20 cellular contexts compared by ENCODE assay signal in the genomic region with DNA sequence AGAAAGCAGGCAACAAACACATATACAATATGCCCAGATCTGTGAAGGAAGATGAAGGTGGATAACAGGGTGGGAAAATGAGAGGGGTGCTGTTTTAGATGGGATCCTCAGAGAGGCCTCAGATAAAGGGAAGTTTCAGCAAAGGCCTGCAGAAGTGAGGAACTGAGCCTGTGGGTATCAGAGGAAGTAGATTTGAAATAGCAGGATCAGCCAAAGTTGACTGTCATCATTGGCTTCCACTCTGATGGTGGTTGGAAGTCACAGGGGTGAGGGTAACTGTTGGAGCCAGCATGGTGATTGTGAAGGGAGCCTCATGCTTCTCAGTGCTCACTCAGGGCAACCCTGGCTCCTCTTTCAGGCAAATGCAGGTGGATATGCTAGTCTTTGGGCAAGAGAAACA.
"Had no signal": no experiment of that assay in that cellular context is flagged by ENCODE, and none has a peak within 500 bp of the region (broad histone marks: within the 10 kb centered on the region; RNA-seq: fewer than 3 reads in every experiment).

No MANE protein-coding gene starts in this region.

- H3K27ac ChIP-seq: body of pancreas, coronary artery, esophagus squamous epithelium, prostate gland, testis had no signal

- H3K36me3 Mint-ChIP-seq: activated naive CD8-positive, alpha-beta T cell had no signal

- H3K9me3 Mint-ChIP-seq: stimulated activated naive CD8-positive, alpha-beta T cell treated with anti-CD3 and anti-CD28 coated beads, Interleukin-15, amount 100 ng/mL, for 72 hours; T-helper 1 cell treated with Interleukin-12 subunit alpha and Interleukin-12 subunit beta and Interleukin-4 antibody, amounts not matched to agents 30 μg/mL and 1 μg/mL, for 36 hours had no signal

- H3K9me3 ChIP-seq: body of pancreas, esophagus squamous epithelium, prostate gland, testis, upper lobe of left lung had no signal

- H3K4me1 ChIP-seq: esophagus squamous epithelium, prostate gland had no signal

- H3K27me3 ChIP-seq: body of pancreas, esophagus squamous epithelium, testis, upper lobe of left lung had no signal

- DNase-seq: activated B cell treated with CpG ODN at 0.5 μM for 24 hours; activated CD4-positive, alpha-beta T cell treated with anti-CD3 and anti-CD28 coated beads, Interleukin-2, amount 10 ng/mL, durations not matched to agents 24 days and 14 days; activated CD8-positive, alpha-beta memory T cell treated with anti-CD3 and anti-CD28 coated beads, Interleukin-2, amount 50 U/mL, for 48 hours; activated gamma-delta T cell treated with Interleukin-2 at 50 U/mL for 16 hours; amniotic stem cell; body of pancreas; central memory CD4-positive, alpha-beta T cell; effector CD4-positive, alpha-beta T cell; esophagus squamous epithelium; kidney glomerular epithelial cell; right cardiac atrium; stimulated activated CD4-positive, alpha-beta T cell treated with anti-CD3 and anti-CD28 coated beads, Interleukin-4, amount 100 ng/mL, for 4 hours; stimulated activated naive CD8-positive, alpha-beta T cell treated with anti-CD3 and anti-CD28 coated beads, Interleukin-15, amount 100 ng/mL, for 72 hours; testis; upper lobe of left lung had no signal

- H3K27ac Mint-ChIP-seq: activated B cell treated with CpG ODN at 0.5 μM for 24 hours; activated CD4-positive, alpha-beta T cell treated with anti-CD3 and anti-CD28 coated beads, Interleukin-2, amount 10 ng/mL, durations not matched to agents 24 days and 14 days; activated naive CD8-positive, alpha-beta T cell; stimulated activated naive CD8-positive, alpha-beta T cell treated with anti-CD3 and anti-CD28 coated beads, Interleukin-15, amount 100 ng/mL, for 72 hours; T-helper 1 cell treated with Interleukin-12 subunit alpha and Interleukin-12 subunit beta and Interleukin-4 antibody, amounts not matched to agents 30 μg/mL and 1 μg/mL, for 36 hours had no signal

- H3K36me3 ChIP-seq: esophagus squamous epithelium, prostate gland, upper lobe of left lung had no signal

- H3K4me3 ChIP-seq: body of pancreas, coronary artery, esophagus squamous epithelium, prostate gland, smooth muscle cell, testis, upper lobe of left lung had no signal

- H3K27me3 Mint-ChIP-seq: activated B cell treated with CpG ODN at 0.5 μM for 24 hours; activated CD4-positive, alpha-beta T cell treated with anti-CD3 and anti-CD28 coated beads, Interleukin-2, amount 10 ng/mL, durations not matched to agents 24 days and 14 days; activated naive CD8-positive, alpha-beta T cell; stimulated activated naive CD8-positive, alpha-beta T cell treated with anti-CD3 and anti-CD28 coated beads, Interleukin-15, amount 100 ng/mL, for 72 hours had no signal

- ATAC-seq: body of pancreas; right cardiac atrium; stimulated activated naive CD8-positive, alpha-beta T cell treated with anti-CD3 and anti-CD28 coated beads, Interleukin-15, amount 100 ng/mL, for 72 hours had no signal

- H3K4me3 Mint-ChIP-seq: activated B cell treated with CpG ODN at 0.5 μM for 24 hours; activated CD4-positive, alpha-beta T cell treated with anti-CD3 and anti-CD28 coated beads, Interleukin-2, amount 10 ng/mL, durations not matched to agents 24 days and 14 days; activated naive CD8-positive, alpha-beta T cell; stimulated activated naive CD8-positive, alpha-beta T cell treated with anti-CD3 and anti-CD28 coated beads, Interleukin-15, amount 100 ng/mL, for 72 hours; T-helper 1 cell treated with Interleukin-12 subunit alpha and Interleukin-12 subunit beta and Interleukin-4 antibody, amounts not matched to agents 30 μg/mL and 1 μg/mL, for 36 hours had no signal
